In genomic region chr5:60595183-60595582, GRCh38 we compare ENCODE assay signal across 16 cellular contexts.
DNase-seq lines count a peak whose midpoint lies in the region; ATAC-seq, FAIRE-seq and TF ChIP-seq lines count a peak whose summit lies in the region.
"Had no signal": no experiment of that assay in that cellular context is flagged by ENCODE, and none has a peak within 500 bp of the region (broad histone marks: within the 10 kb centered on the region; RNA-seq: fewer than 3 reads in every experiment).

No MANE protein-coding gene starts in this region.

- H3K4me3 ChIP-seq in A673 (ENCODE audit: low read depth, low read length, poor library complexity, severe bottlenecking) (no peak overlapping the region), bronchial epithelial cell (ENCODE audit: low read depth, low read length) (no peak overlapping the region), fibroblast of pulmonary artery (replicated peaks; ENCODE audit: low read depth, low read length) (no peak overlapping the region), mucosa of descending colon (no peak overlapping the region)
- H3K4me3 ChIP-seq: GM12878 had no signal

- POLR2A ChIA-PET in A673 (lab: Charles Lee; ENCODE audit: low non-redundant PET), result no interaction called here

- H3K27ac ChIP-seq in A673 (ENCODE audit: low read depth, low read length, poor library complexity, severe bottlenecking), result no peak overlapping the region
- H3K27ac ChIP-seq: 22Rv1 had no signal

- H3K36me3 ChIP-seq in A673 (ENCODE audit: insufficient read depth, low read length, poor library complexity, severe bottlenecking) (no peaks in the 10 kb centered on the region), bronchial epithelial cell (ENCODE audit: control insufficient read depth, insufficient read depth, low read length) (no peaks in the 10 kb centered on the region), mucosa of descending colon (ENCODE audit: low read depth) (no peaks in the 10 kb centered on the region)

- DNase-seq in A673 (ENCODE audit: low spot score) (peak; percentile 48), bronchial epithelial cell (ENCODE audit: low read depth) (peak; percentile 8), fibroblast of pulmonary artery (ENCODE audit: low read depth) (peak; percentile 52), mucosa of descending colon (no peak), kidney glomerular epithelial cell (lab: John Stamatoyannopoulos, UW) (no peak), Ammon's horn (ENCODE audit: low spot score) (no peak)
- DNase-seq: C1 segment of cervical spinal cord; CD4-positive, alpha-beta memory T cell; DMS79; GOT3; H9 had no signal

- no peaks in the 10 kb centered on the region for H3K9me3 ChIP-seq in A673 (ENCODE audit: low read depth, low read length, poor library complexity, severe bottlenecking)
- H3K9me3 ChIP-seq in mucosa of descending colon, result no peaks in the 10 kb centered on the region

- intact Hi-C loops in A673 (cut with micrococcal nuclease; ENCODE audit: unreplicated experiment), result no loop called here
- intact Hi-C loops in mucosa of descending colon (cut with DNase I, micrococcal nuclease), result no loop called here

- no peak for FAIRE-seq in bronchial epithelial cell (lab: Jason Lieb, UNC)
- FAIRE-seq: GM12878, GM18507 had no signal

- H3K27me3 ChIP-seq in A673 (replicated peaks; ENCODE audit: insufficient read depth, low read depth, low read length, poor library complexity) (no peaks in the 10 kb centered on the region), bronchial epithelial cell (ENCODE audit: control insufficient read depth, insufficient read depth, low read length) (no peaks in the 10 kb centered on the region)

- H3K4me1 ChIP-seq in A673 (ENCODE audit: insufficient read depth, low read length, poor library complexity, severe bottlenecking), result peaks cover 6% of the 10 kb centered on the region
- H3K4me1 ChIP-seq in mucosa of descending colon (ENCODE audit: low read depth), result peaks cover 5% of the 10 kb centered on the region

- BruUV-seq in A673 (replicated peaks; lab: Mats Ljungman, UMichigan), result no TSS peak

- CTCF ChIA-PET in A673 (lab: Charles Lee), result no interaction called here

- ATAC-seq in mucosa of descending colon, result peak; percentile 24
- no peak for ATAC-seq in GM21619 (IDR thresholded peaks at IDR 0.05; ENCODE audit: unreplicated experiment)
- no peak for ATAC-seq in GM19328 (IDR thresholded peaks at IDR 0.05; ENCODE audit: unreplicated experiment)
- ATAC-seq: GM12878 had no signal

- TF ChIP-seq CTCF in A673 (conservative IDR thresholded peaks at IDR 0.05; ENCODE audit: low read depth, low read length) (no peak), bronchial epithelial cell (IDR thresholded peaks at IDR 0.05; ENCODE audit: insufficient read depth, low read length, severe bottlenecking) (no peak), fibroblast of pulmonary artery (IDR thresholded peaks at IDR 0.05; ENCODE audit: low read length, missing control alignments) (no peak), mucosa of descending colon (IDR thresholded peaks at IDR 0.05) (no peak)

Comparison
In these comparisons a context has a peak if more than half of its experiments do, and no peak if none do; other contexts are left out.
1. DNase-seq: peak in A673 (single experiment), bronchial epithelial cell (single experiment) and fibroblast of pulmonary artery (single experiment); none in mucosa of descending colon (0 of 3), kidney glomerular epithelial cell (single experiment) and Ammon's horn (single experiment).